In genomic region chr18:80035997-80036396, GRCh38 we compare ENCODE assay signal across 11 cellular contexts. TPM values are rescaled to one million over a fixed set of nuclear protein-coding genes. Genes with fewer than 3 reads are reported as not detected.
DNase-seq lines count a peak whose midpoint lies in the region; ATAC-seq and TF ChIP-seq lines count a peak whose summit lies in the region.
"Had no signal": no experiment of that assay in that cellular context is flagged by ENCODE, and none has a peak within 500 bp of the region (broad histone marks: within the 10 kb centered on the region; RNA-seq: fewer than 3 reads in every experiment).

No MANE protein-coding gene starts in this region.

- H3K4me3 ChIP-seq in SK-N-SH (ENCODE audit: low read depth in 2 of 2, low read length in 1 of 2) (no peak overlapping the region; a peak in 1 of 4 replicates), HUES64 (ENCODE audit: low read length) (peak overlapping the region; percentile 89; the same call in 1 of the 2 replicates), neural cell (ENCODE audit: low read length) (peak overlapping the region; percentile 83), right cardiac atrium (ENCODE audit: low read length) (no peak overlapping the region)

- peaks cover 28% of the 10 kb centered on the region for H3K4me1 Mint-ChIP-seq in activated T-helper 2 cell treated with anti-CD3 and anti-CD28 coated beads, Interferon-gamma antibody, Interleukin-2, Interleukin-4, amounts not matched to agents 10 μg/mL and 5 μg/mL and 100 μg/mL, durations not matched to agents 14 hours and 24 hours and 36 hours (ENCODE audit: low read depth)

- H3K4me1 ChIP-seq in SK-N-SH (ENCODE audit: control insufficient read depth in 1 of 2, insufficient read depth in 2 of 2, low read depth in 1 of 2, low read length in 1 of 2) (peaks cover 0 to 14% of the 10 kb centered on the region in 2 experiments; a peak in 1 of 4 replicates), HUES64 (ENCODE audit: insufficient read depth, low read length) (peaks cover 7% of the 10 kb centered on the region; the same call in 1 of the 2 replicates), right cardiac atrium (ENCODE audit: control insufficient read depth, insufficient read depth, low read length) (peaks cover 5% of the 10 kb centered on the region)

- H3F3A ChIP-seq in SK-N-SH (replicated peaks; ENCODE audit: insufficient read depth) (no peaks in the 10 kb centered on the region), neural cell (ENCODE audit: insufficient read depth, low read length, poor library complexity, severe bottlenecking) (no peaks in the 10 kb centered on the region)

- CTCF ChIA-PET in SK-N-SH (lab: Yijun Ruan, JAX): no interaction called here

- H3K9ac ChIP-seq in SK-N-SH: no peak overlapping the region
- no peak overlapping the region for H3K9ac ChIP-seq in HUES64 (ENCODE audit: low read depth, low read length)
- H3K9ac ChIP-seq in neural cell (ENCODE audit: low read length): no peak overlapping the region

- no peak for TF ChIP-seq EP300 in SK-N-SH (IDR thresholded peaks at IDR 0.05; ENCODE audit: borderline replicate concordance in 1 of 2, low read depth in 1 of 2, low read length in 1 of 2)
- TF ChIP-seq EP300 in neural cell (conservative IDR thresholded peaks at IDR 0.05; ENCODE audit: poor library complexity, severe bottlenecking): no peak

- DNase-seq in SK-N-SH (no peak), right cardiac atrium (no peak), NCI-H526 treated with DMSO at 0.1 percent for 48 hours (lab: John Stamatoyannopoulos, UW) (no peak)
- DNase-seq in activated T-helper 2 cell treated with anti-CD3 and anti-CD28 coated beads, Interferon-gamma antibody, Interleukin-2, Interleukin-4, amounts not matched to agents 10 μg/mL and 5 μg/mL and 100 μg/mL, durations not matched to agents 14 hours and 24 hours and 36 hours (ENCODE audit: low spot score): no peak
- DNase-seq: 8988T, anterior cingulate cortex, NCI-H1417 had no signal

- H3K4me2 ChIP-seq in SK-N-SH (peak overlapping the region; percentile 85), neural cell (ENCODE audit: low read length) (no peak overlapping the region)

- peak overlapping the region; percentile 78 for H3K4me3 Mint-ChIP-seq in activated T-helper 2 cell treated with anti-CD3 and anti-CD28 coated beads, Interferon-gamma antibody, Interleukin-2, Interleukin-4, amounts not matched to agents 10 μg/mL and 5 μg/mL and 100 μg/mL, durations not matched to agents 14 hours and 24 hours and 36 hours (ENCODE audit: low read depth)

- no peaks in the 10 kb centered on the region for H3K27me3 Mint-ChIP-seq in activated T-helper 2 cell treated with anti-CD3 and anti-CD28 coated beads, Interferon-gamma antibody, Interleukin-2, Interleukin-4, amounts not matched to agents 10 μg/mL and 5 μg/mL and 100 μg/mL, durations not matched to agents 14 hours and 24 hours and 36 hours (ENCODE audit: low read depth)

- H3K36me3 ChIP-seq in SK-N-SH (replicated peaks in 1 of 2; ENCODE audit: control insufficient read depth in 1 of 2, insufficient read depth in 2 of 2, low read length in 1 of 2) (peaks cover 13% of the 10 kb centered on the region in 2 experiments), HUES64 (ENCODE audit: insufficient read depth, low read length) (peaks cover 32% of the 10 kb centered on the region), neural cell (ENCODE audit: insufficient read depth, low read length) (peaks cover 4% of the 10 kb centered on the region)

- no peak for TF ChIP-seq CTCF in SK-N-SH (IDR thresholded peaks at IDR 0.05)
- no peak for TF ChIP-seq CTCF in neural cell (IDR thresholded peaks at IDR 0.05; ENCODE audit: poor library complexity, severe bottlenecking)

- H3K9me3 ChIP-seq in SK-N-SH: no peaks in the 10 kb centered on the region
- H3K9me3 ChIP-seq in HUES64 (ENCODE audit: insufficient read depth, low read depth, low read length): no peaks in the 10 kb centered on the region
- no peaks in the 10 kb centered on the region for H3K9me3 ChIP-seq in neural cell (ENCODE audit: low read length)
- no peaks in the 10 kb centered on the region for H3K9me3 ChIP-seq in right cardiac atrium (ENCODE audit: control insufficient read depth, low read length)

- intact Hi-C loops in activated T-helper 2 cell treated with anti-CD3 and anti-CD28 coated beads, Interferon-gamma antibody, Interleukin-2, Interleukin-4, amounts not matched to agents 10 μg/mL and 5 μg/mL and 100 μg/mL, durations not matched to agents 14 hours and 24 hours and 36 hours (cut with micrococcal nuclease): no loop called here
- intact Hi-C loops in right cardiac atrium (cut with DNase I): loop anchor here in 1 of 4 donors (10.0 kb wide), 1 partner anchor 361 kb away; the partner anchor contains the start of gene CTDP1

- H3K27ac ChIP-seq in SK-N-SH (ENCODE audit: low read depth in 2 of 2, low read length in 1 of 2) (no peak overlapping the region), HUES64 (ENCODE audit: low read depth, low read length) (no peak overlapping the region), neural cell (ENCODE audit: low read length) (no peak overlapping the region), right cardiac atrium (ENCODE audit: low read length) (no peak overlapping the region)

- no peaks in the 10 kb centered on the region for H3K9me2 ChIP-seq in SK-N-SH
- H3K9me2 ChIP-seq in neural cell (ENCODE audit: insufficient read depth, low read length): no peaks in the 10 kb centered on the region

- H3K79me2 ChIP-seq in SK-N-SH (ENCODE audit: insufficient read depth) (peaks cover 34% of the 10 kb centered on the region), neural cell (replicated peaks; ENCODE audit: insufficient read depth, low read length) (peaks cover 19% of the 10 kb centered on the region)

- H3K9me3 Mint-ChIP-seq in activated T-helper 2 cell treated with anti-CD3 and anti-CD28 coated beads, Interferon-gamma antibody, Interleukin-2, Interleukin-4, amounts not matched to agents 10 μg/mL and 5 μg/mL and 100 μg/mL, durations not matched to agents 14 hours and 24 hours and 36 hours: no peaks in the 10 kb centered on the region

- H2AFZ ChIP-seq in SK-N-SH (ENCODE audit: low read depth) (no peak overlapping the region), neural cell (ENCODE audit: low read depth, low read length) (no peak overlapping the region)

- H3K27ac Mint-ChIP-seq in activated T-helper 2 cell treated with anti-CD3 and anti-CD28 coated beads, Interferon-gamma antibody, Interleukin-2, Interleukin-4, amounts not matched to agents 10 μg/mL and 5 μg/mL and 100 μg/mL, durations not matched to agents 14 hours and 24 hours and 36 hours: no peak overlapping the region

- 87% methylated on average over 7 of the region's 7 CpGs for WGBS in SK-N-SH (ENCODE audit: low lambda C conversion rate)
- WGBS in HUES64: 92% methylated on average over 6 of the region's 7 CpGs
- 93% methylated on average over 7 of the region's 7 CpGs for WGBS in right cardiac atrium

- H3K27me3 ChIP-seq in SK-N-SH (ENCODE audit: insufficient read depth): no peaks in the 10 kb centered on the region
- H3K27me3 ChIP-seq in HUES64 (ENCODE audit: insufficient read depth, low read length): no peaks in the 10 kb centered on the region
- H3K27me3 ChIP-seq in neural cell (ENCODE audit: insufficient read depth, low read depth, low read length): no peaks in the 10 kb centered on the region
- no peaks in the 10 kb centered on the region for H3K27me3 ChIP-seq in right cardiac atrium (ENCODE audit: control insufficient read depth, insufficient read depth)

- peaks cover 44% of the 10 kb centered on the region for H3K36me3 Mint-ChIP-seq in activated T-helper 2 cell treated with anti-CD3 and anti-CD28 coated beads, Interferon-gamma antibody, Interleukin-2, Interleukin-4, amounts not matched to agents 10 μg/mL and 5 μg/mL and 100 μg/mL, durations not matched to agents 14 hours and 24 hours and 36 hours (ENCODE audit: low read depth)

- ATAC-seq in SK-N-SH treated with all-trans-retinoic acid at 6 μM for 48 hours (no peak), right cardiac atrium (no peak), esophagus mucosa (no peak)

- peaks cover 7% of the 10 kb centered on the region; the same call in 1 of the 2 replicates for H4K20me1 ChIP-seq in SK-N-SH (ENCODE audit: insufficient read depth)
- no peaks in the 10 kb centered on the region for H4K20me1 ChIP-seq in neural cell (ENCODE audit: insufficient read depth)

- POLR2A ChIA-PET in SK-N-SH (lab: Yijun Ruan, JAX): no interaction called here

- TF ChIP-seq RAD21 in SK-N-SH (IDR thresholded peaks at IDR 0.05; ENCODE audit: low read length) (no peak), neural cell (conservative IDR thresholded peaks at IDR 0.05) (no peak)

TF ChIP-seq in SK-N-SH, 30 proteins besides CTCF, POLR2A, EP300 and RAD21 (continues in another document):
- TF ChIP-seq JUND (IDR thresholded peaks at IDR 0.05): no peak

TF ChIP-seq in SK-N-SH treated with all-trans-retinoic acid at 6 μM for 48 hours, 23 proteins besides CTCF, POLR2A, EP300 and RAD21 (continues in another document):
- TF ChIP-seq CSDC2 (CRISPR knock-in tag; IDR thresholded peaks at IDR 0.05): no peak
- TF ChIP-seq ISL1 (CRISPR knock-in tag; IDR thresholded peaks at IDR 0.05): no peak
- TF ChIP-seq RARB (CRISPR knock-in tag; IDR thresholded peaks at IDR 0.05): no peak

TF ChIP-seq in neural cell, 6 proteins besides CTCF, POLR2A, EP300 and RAD21 (continues in another document):
- no peak for TF ChIP-seq EZH2 (IDR thresholded peaks at IDR 0.05; ENCODE audit: borderline replicate concordance, insufficient read depth, low read length, poor library complexity, severe bottlenecking)

RNA-seq across cellular contexts. Expression of gene RBFA, which starts 1.8 kb away (rescaled TPM):
- 51.4 and 57.6 TPM in 2 replicates for polyA plus RNA-seq in SK-N-SH (2012; rRNA removed)
- polyA plus RNA-seq in SK-N-SH (2012; cell fraction: cytosol; rRNA removed): 49.3 TPM in 2 replicates
- polyA plus RNA-seq in SK-N-SH (2012; cell fraction: nucleus; rRNA removed): 87.7 and 88.3 TPM in 2 replicates
- 25.8 TPM for polyA plus RNA-seq in HUES64 (2013, experiment 1 of 2)
- 23.2 TPM for polyA plus RNA-seq in HUES64 (2013, experiment 2 of 2)
- 48.4 and 49.4 TPM in 2 replicates for total RNA-seq in activated T-helper 2 cell treated with anti-CD3 and anti-CD28 coated beads, Interferon-gamma antibody, Interleukin-2, Interleukin-4, amounts not matched to agents 10 μg/mL and 5 μg/mL and 100 μg/mL, durations not matched to agents 14 hours and 24 hours and 36 hours
- 78.1 and 86.8 TPM in 2 replicates for polyA plus RNA-seq in neural cell
- 53.3 and 56.5 TPM in 2 replicates for polyA minus RNA-seq in neural cell
- 10 to 100 TPM; 10.3 to 15.2 (median 12.8) TPM for total RNA-seq in right cardiac atrium
- 13.6 TPM for polyA plus RNA-seq in right cardiac atrium
- total RNA-seq in esophagus mucosa: 19.4 TPM

RNA-seq across cellular contexts. Expression of gene TXNL4A, which starts 47.6 kb away (rescaled TPM):
- polyA plus RNA-seq in SK-N-SH (2012; rRNA removed) (86.9 and 158 TPM in 2 replicates), neural cell (131 and 163 TPM in 2 replicates), right cardiac atrium (91.9 TPM)
- polyA plus RNA-seq in SK-N-SH (2012; cell fraction: cytosol; rRNA removed): 140 and 195 TPM in 2 replicates
- polyA plus RNA-seq in SK-N-SH (2012; cell fraction: nucleus; rRNA removed): 45.0 and 80.6 TPM in 2 replicates
- 175 TPM for polyA plus RNA-seq in HUES64 (2013, experiment 1 of 2)
- polyA plus RNA-seq in HUES64 (2013, experiment 2 of 2): 158 TPM
- total RNA-seq in activated T-helper 2 cell treated with anti-CD3 and anti-CD28 coated beads, Interferon-gamma antibody, Interleukin-2, Interleukin-4, amounts not matched to agents 10 μg/mL and 5 μg/mL and 100 μg/mL, durations not matched to agents 14 hours and 24 hours and 36 hours: 181 and 194 TPM in 2 replicates
- 48.2 and 52.1 TPM in 2 replicates for polyA minus RNA-seq in neural cell
- total RNA-seq in right cardiac atrium (100 to 1,000 TPM in 1 of 4 donors, 10 to 100 TPM in 3; 69.7 to 104 (median 94.7) TPM), esophagus mucosa (77.1 TPM)

Comparison
In these comparisons a context has a peak if more than half of its experiments do, and no peak if none do; other contexts are left out.
1. H3K4me3 ChIP-seq: peak in HUES64 (single experiment) and neural cell (single experiment); none in SK-N-SH (0 of 2) and right cardiac atrium (single experiment).